Comparison of ENCODE assay signal across 12 cellular contexts in genomic region chr1:246587606-246588005, GRCh38. TPM values are rescaled to one million over a fixed set of nuclear protein-coding genes. Genes with fewer than 3 reads are reported as not detected.
DNase-seq lines count a peak whose midpoint lies in the region; ATAC-seq and TF ChIP-seq lines count a peak whose summit lies in the region.
"Had no signal": no experiment of that assay in that cellular context is flagged by ENCODE, and none has a peak within 500 bp of the region (broad histone marks: within the 10 kb centered on the region; RNA-seq: fewer than 3 reads in every experiment).

No MANE protein-coding gene starts in this region.

- peak overlapping the region; percentile 38 for H3K27ac ChIP-seq in CD4-positive, CD25-positive, alpha-beta regulatory T cell (ENCODE audit: insufficient read depth, low read length, poor library complexity, severe bottlenecking)
- H3K27ac ChIP-seq in OCI-LY3 (ENCODE audit: low read length): peak overlapping the region; percentile 44
- H3K27ac ChIP-seq in naive thymus-derived CD4-positive, alpha-beta T cell (ENCODE audit: low read depth, low read length): peak overlapping the region; percentile 33

- no peak for TF ChIP-seq CTCF in OCI-LY3 (IDR thresholded peaks at IDR 0.05; ENCODE audit: low read depth, low read length)

- H3K36me3 ChIP-seq in CD4-positive, CD25-positive, alpha-beta regulatory T cell (ENCODE audit: control insufficient read depth, insufficient read depth, low read length): peaks cover 42% of the 10 kb centered on the region
- peaks cover 5% of the 10 kb centered on the region for H3K36me3 ChIP-seq in OCI-LY3 (replicated peaks; ENCODE audit: low read depth, low read length)
- H3K36me3 ChIP-seq in naive thymus-derived CD4-positive, alpha-beta T cell (ENCODE audit: control insufficient read depth in 2 of 3, insufficient read depth in 3 of 3, low read length in 3 of 3): peaks cover 0 to 26% (median 7%) of the 10 kb centered on the region in 3 experiments

- H3K4me3 ChIP-seq in CD4-positive, CD25-positive, alpha-beta regulatory T cell (ENCODE audit: low read depth, low read length): peak overlapping the region; percentile 45
- H3K4me3 ChIP-seq in OCI-LY3 (ENCODE audit: low read length): peak overlapping the region; percentile 4; the same call in 1 of the 2 replicates
- H3K4me3 ChIP-seq in naive thymus-derived CD4-positive, alpha-beta T cell (ENCODE audit: low read length): no peak overlapping the region

- H3K4me2 ChIP-seq in OCI-LY3 (ENCODE audit: low read length): peak overlapping the region; percentile 59

- peaks cover 48% of the 10 kb centered on the region for H3K4me1 ChIP-seq in CD4-positive, CD25-positive, alpha-beta regulatory T cell (ENCODE audit: control insufficient read depth, insufficient read depth, low read length, poor library complexity, severe bottlenecking)
- H3K4me1 ChIP-seq in OCI-LY3 (ENCODE audit: low read length): peaks cover 42% of the 10 kb centered on the region
- peaks cover 0 to 23% of the 10 kb centered on the region in 2 donors for H3K4me1 ChIP-seq in naive thymus-derived CD4-positive, alpha-beta T cell (ENCODE audit: control insufficient read depth in 2 of 2, insufficient read depth in 2 of 2, low read length in 2 of 2)

- peak in 1 of 3 donors; percentile 28 for DNase-seq in CD4-positive, CD25-positive, alpha-beta regulatory T cell
- peak; percentile 65 for DNase-seq in epidermal melanocyte (ENCODE audit: insufficient read length, low spot score)
- no peak for DNase-seq in naive thymus-derived CD4-positive, alpha-beta T cell
- DNase-seq in NCI-H2029 treated with DMSO at 0.1 percent for 48 hours (lab: John Stamatoyannopoulos, UW): no peak
- no peak for DNase-seq in hippocampal formation (lab: John Stamatoyannopoulos, UW)
- no peak for DNase-seq in glomerular visceral epithelial cell (ENCODE audit: extremely low spot score)
- DNase-seq in activated T-helper 2 cell treated with anti-CD3 and anti-CD28 coated beads, Interferon-gamma antibody, Interleukin-2, Interleukin-4, amounts not matched to agents 10 μg/mL and 5 μg/mL and 100 μg/mL, durations not matched to agents 14 hours and 24 hours and 36 hours (ENCODE audit: low spot score): no peak
- DNase-seq: DMS153, naive B cell, NCI-H146 had no signal

- H3K4me1 Mint-ChIP-seq in CD4-positive, CD25-positive, alpha-beta regulatory T cell: peaks cover 44 to 83% (median 63%) of the 10 kb centered on the region in 4 donors
- H3K4me1 Mint-ChIP-seq in naive thymus-derived CD4-positive, alpha-beta T cell: peaks cover 31 to 83% (median 71%) of the 10 kb centered on the region in 7 donors
- peaks cover 13% of the 10 kb centered on the region for H3K4me1 Mint-ChIP-seq in activated T-helper 2 cell treated with anti-CD3 and anti-CD28 coated beads, Interferon-gamma antibody, Interleukin-2, Interleukin-4, amounts not matched to agents 10 μg/mL and 5 μg/mL and 100 μg/mL, durations not matched to agents 14 hours and 24 hours and 36 hours (ENCODE audit: low read depth)

- intact Hi-C loops in naive thymus-derived CD4-positive, alpha-beta T cell (cut with micrococcal nuclease): no loop called here
- intact Hi-C loops in activated T-helper 2 cell treated with anti-CD3 and anti-CD28 coated beads, Interferon-gamma antibody, Interleukin-2, Interleukin-4, amounts not matched to agents 10 μg/mL and 5 μg/mL and 100 μg/mL, durations not matched to agents 14 hours and 24 hours and 36 hours (cut with micrococcal nuclease): no loop called here

- H3K9me3 Mint-ChIP-seq in CD4-positive, CD25-positive, alpha-beta regulatory T cell: peaks cover 0 to 6% (median 0%) of the 10 kb centered on the region in 7 donors
- H3K9me3 Mint-ChIP-seq in naive thymus-derived CD4-positive, alpha-beta T cell: peaks cover 0 to 8% (median 2%) of the 10 kb centered on the region in 11 donors
- peaks cover 10% of the 10 kb centered on the region for H3K9me3 Mint-ChIP-seq in activated T-helper 2 cell treated with anti-CD3 and anti-CD28 coated beads, Interferon-gamma antibody, Interleukin-2, Interleukin-4, amounts not matched to agents 10 μg/mL and 5 μg/mL and 100 μg/mL, durations not matched to agents 14 hours and 24 hours and 36 hours

- H4K20me1 ChIP-seq in OCI-LY3 (ENCODE audit: insufficient read depth, low read length): no peaks in the 10 kb centered on the region

- no peaks in the 10 kb centered on the region for H3K9me3 ChIP-seq in CD4-positive, CD25-positive, alpha-beta regulatory T cell (ENCODE audit: control insufficient read depth in 2 of 2, low read length in 2 of 2)
- peaks cover 3% of the 10 kb centered on the region; the same call in 1 of the 2 replicates for H3K9me3 ChIP-seq in OCI-LY3 (ENCODE audit: insufficient read depth, low read length)
- no peaks in the 10 kb centered on the region for H3K9me3 ChIP-seq in naive thymus-derived CD4-positive, alpha-beta T cell (ENCODE audit: control insufficient read depth in 2 of 3, low read length in 3 of 3)

- peak overlapping the region in 3 of 4 donors; percentile 15 to 47 (median 46) for H3K4me3 Mint-ChIP-seq in CD4-positive, CD25-positive, alpha-beta regulatory T cell
- peak overlapping the region in 2 of 10 donors; percentile 20 to 49 for H3K4me3 Mint-ChIP-seq in naive thymus-derived CD4-positive, alpha-beta T cell
- H3K4me3 Mint-ChIP-seq in activated T-helper 2 cell treated with anti-CD3 and anti-CD28 coated beads, Interferon-gamma antibody, Interleukin-2, Interleukin-4, amounts not matched to agents 10 μg/mL and 5 μg/mL and 100 μg/mL, durations not matched to agents 14 hours and 24 hours and 36 hours (ENCODE audit: low read depth): no peak overlapping the region
- H3K4me3 Mint-ChIP-seq: central memory CD8-positive, alpha-beta T cell; naive B cell had no signal

- no peak for ATAC-seq in CD4-positive, CD25-positive, alpha-beta regulatory T cell (ENCODE audit: low read depth in 2 of 2)
- ATAC-seq in naive thymus-derived CD4-positive, alpha-beta T cell: no peak

- H3K9ac ChIP-seq in OCI-LY3 (ENCODE audit: low read length): peak overlapping the region; percentile 25; the same call in 1 of the 2 replicates

- H2AFZ ChIP-seq in OCI-LY3 (ENCODE audit: low read depth, low read length): no peak overlapping the region

- peaks cover 38% of the 10 kb centered on the region for H3K79me2 ChIP-seq in OCI-LY3 (ENCODE audit: low read length)

- H3K27me3 ChIP-seq in CD4-positive, CD25-positive, alpha-beta regulatory T cell (ENCODE audit: control insufficient read depth, insufficient read depth, low read length): no peaks in the 10 kb centered on the region
- no peaks in the 10 kb centered on the region for H3K27me3 ChIP-seq in OCI-LY3 (ENCODE audit: low read depth, low read length)
- no peaks in the 10 kb centered on the region for H3K27me3 ChIP-seq in naive thymus-derived CD4-positive, alpha-beta T cell (ENCODE audit: control insufficient read depth in 2 of 2, insufficient read depth in 2 of 2, low read length in 2 of 2)

- H3K27ac Mint-ChIP-seq in CD4-positive, CD25-positive, alpha-beta regulatory T cell: peak overlapping the region in 2 of 3 donors; percentile 42 to 57
- H3K27ac Mint-ChIP-seq in naive thymus-derived CD4-positive, alpha-beta T cell: peak overlapping the region in 2 of 9 donors; percentile 44 to 49
- H3K27ac Mint-ChIP-seq in activated T-helper 2 cell treated with anti-CD3 and anti-CD28 coated beads, Interferon-gamma antibody, Interleukin-2, Interleukin-4, amounts not matched to agents 10 μg/mL and 5 μg/mL and 100 μg/mL, durations not matched to agents 14 hours and 24 hours and 36 hours: no peak overlapping the region

- CTCF ChIA-PET in naive thymus-derived CD4-positive, alpha-beta T cell (lab: Charles Lee): no interaction called here

- POLR2A ChIA-PET in naive thymus-derived CD4-positive, alpha-beta T cell (lab: Charles Lee): no interaction called here

- peaks cover 44% of the 10 kb centered on the region for H3K36me3 Mint-ChIP-seq in CD4-positive, CD25-positive, alpha-beta regulatory T cell
- H3K36me3 Mint-ChIP-seq in naive thymus-derived CD4-positive, alpha-beta T cell: peaks cover 4 to 51% (median 42%) of the 10 kb centered on the region in 5 donors
- H3K36me3 Mint-ChIP-seq in activated T-helper 2 cell treated with anti-CD3 and anti-CD28 coated beads, Interferon-gamma antibody, Interleukin-2, Interleukin-4, amounts not matched to agents 10 μg/mL and 5 μg/mL and 100 μg/mL, durations not matched to agents 14 hours and 24 hours and 36 hours (ENCODE audit: low read depth): peaks cover 43% of the 10 kb centered on the region

- no peaks in the 10 kb centered on the region for H3K27me3 Mint-ChIP-seq in CD4-positive, CD25-positive, alpha-beta regulatory T cell
- no peaks in the 10 kb centered on the region for H3K27me3 Mint-ChIP-seq in naive thymus-derived CD4-positive, alpha-beta T cell
- no peaks in the 10 kb centered on the region for H3K27me3 Mint-ChIP-seq in activated T-helper 2 cell treated with anti-CD3 and anti-CD28 coated beads, Interferon-gamma antibody, Interleukin-2, Interleukin-4, amounts not matched to agents 10 μg/mL and 5 μg/mL and 100 μg/mL, durations not matched to agents 14 hours and 24 hours and 36 hours (ENCODE audit: low read depth)
- H3K27me3 Mint-ChIP-seq: central memory CD8-positive, alpha-beta T cell; naive B cell had no signal

RNA-seq across cellular contexts. Expression of gene CNST, which starts 21.4 kb away (rescaled TPM):
- total RNA-seq in CD4-positive, CD25-positive, alpha-beta regulatory T cell: 115 TPM
- polyA plus RNA-seq in CD4-positive, CD25-positive, alpha-beta regulatory T cell: 10 to 100 TPM; 54.4 to 78.4 (median 62.6) TPM
- 100 to 1,000 TPM in 2 of 5 experiments, 10 to 100 TPM in 3; 30.5 to 111 (median 80.2) TPM for total RNA-seq in naive thymus-derived CD4-positive, alpha-beta T cell
- polyA plus RNA-seq in naive thymus-derived CD4-positive, alpha-beta T cell: 10 to 100 TPM; 52.8 to 58.8 TPM
- total RNA-seq in activated T-helper 2 cell treated with anti-CD3 and anti-CD28 coated beads, Interferon-gamma antibody, Interleukin-2, Interleukin-4, amounts not matched to agents 10 μg/mL and 5 μg/mL and 100 μg/mL, durations not matched to agents 14 hours and 24 hours and 36 hours: 18.8 and 21.6 TPM in 2 replicates

RNA-seq across cellular contexts. Expression of gene TFB2M, which starts 21.5 kb away (rescaled TPM):
- 15.2 TPM for total RNA-seq in CD4-positive, CD25-positive, alpha-beta regulatory T cell
- 10 to 100 TPM; 15.4 to 21.8 (median 20.6) TPM for polyA plus RNA-seq in CD4-positive, CD25-positive, alpha-beta regulatory T cell
- 10 to 100 TPM in 3 of 5 experiments, 1 to 10 TPM in 2; 9.5 to 12.2 (median 10.3) TPM for total RNA-seq in naive thymus-derived CD4-positive, alpha-beta T cell
- 10 to 100 TPM; 12.1 to 18.2 TPM for polyA plus RNA-seq in naive thymus-derived CD4-positive, alpha-beta T cell
- 21.0 and 21.7 TPM in 2 replicates for total RNA-seq in activated T-helper 2 cell treated with anti-CD3 and anti-CD28 coated beads, Interferon-gamma antibody, Interleukin-2, Interleukin-4, amounts not matched to agents 10 μg/mL and 5 μg/mL and 100 μg/mL, durations not matched to agents 14 hours and 24 hours and 36 hours
